ENCODE assay signal across 16 cellular contexts in the genomic region with DNA sequence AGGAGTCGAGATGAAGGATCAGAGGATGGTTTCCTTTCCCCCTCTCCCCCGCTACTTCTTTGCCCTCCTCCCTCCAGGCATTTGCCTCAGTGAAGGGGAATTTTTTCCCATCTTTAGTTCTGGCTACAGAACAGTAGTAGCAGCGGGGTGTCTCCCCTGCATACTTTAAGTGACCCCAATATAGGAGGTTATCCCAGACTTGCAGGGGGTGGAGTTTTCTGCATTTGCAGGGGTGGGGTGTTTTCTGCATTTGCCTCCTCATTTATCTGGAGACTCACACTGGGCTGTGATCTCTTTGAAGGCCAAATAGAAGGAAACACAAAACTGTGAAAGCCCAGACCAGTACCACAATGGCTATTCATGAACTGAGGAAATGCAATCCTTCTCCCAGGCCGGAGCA. TPM values are rescaled to one million over a fixed set of nuclear protein-coding genes. Genes with fewer than 3 reads are reported as not detected.
DNase-seq lines count a peak whose midpoint lies in the region; ATAC-seq and TF ChIP-seq lines count a peak whose summit lies in the region.
"Had no signal": no experiment of that assay in that cellular context is flagged by ENCODE, and none has a peak within 500 bp of the region (broad histone marks: within the 10 kb centered on the region; RNA-seq: fewer than 3 reads in every experiment).

No MANE protein-coding gene starts in this region.

- H3K36me3 ChIP-seq in left ventricle myocardium inferior (no peaks in the 10 kb centered on the region), endodermal cell (ENCODE audit: control insufficient read depth, insufficient read depth, low read length) (no peaks in the 10 kb centered on the region)
- H3K36me3 ChIP-seq: HAP-1 had no signal

- no peak for TF ChIP-seq CTCF in left ventricle myocardium inferior (IDR thresholded peaks at IDR 0.05; ENCODE audit: borderline replicate concordance)
- no peak for TF ChIP-seq CTCF in endodermal cell (conservative IDR thresholded peaks at IDR 0.05)

- H3K4me3 ChIP-seq in left ventricle myocardium inferior: no peak overlapping the region
- H3K4me3 ChIP-seq in right cardiac atrium (ENCODE audit: low read length): no peak overlapping the region
- no peak overlapping the region for H3K4me3 ChIP-seq in endodermal cell (ENCODE audit: low read length)
- H3K4me3 ChIP-seq: A549, HAP-1 had no signal

- H3K4me3 Mint-ChIP-seq in endodermal cell: no peak overlapping the region
- H3K4me3 Mint-ChIP-seq: CD4-positive, alpha-beta T cell had no signal

- H3K27me3 Mint-ChIP-seq in endodermal cell (ENCODE audit: insufficient read depth): peaks cover 10% of the 10 kb centered on the region

- DNase-seq in left ventricle myocardium inferior: no peak
- no peak for DNase-seq in right cardiac atrium
- DNase-seq in endodermal cell: peak; percentile 50
- DNase-seq in left kidney (ENCODE audit: low read depth, low spot score): peak; percentile 22
- DNase-seq in NCI-H2107 treated with DMSO at 0.1 percent for 48 hours (lab: John Stamatoyannopoulos, UW; ENCODE audit: unreplicated experiment): no peak
- no peak for DNase-seq in cerebellum (ENCODE audit: low spot score)
- DNase-seq in globus pallidus (ENCODE audit: low spot score): no peak
- DNase-seq: AML-193; Caco-2; CD4-positive, alpha-beta T cell; GDM1 had no signal

- intact Hi-C loops in left ventricle myocardium inferior (cut with micrococcal nuclease): no loop called here
- intact Hi-C loops in right cardiac atrium (cut with DNase I): no loop called here

- H3K9me3 Mint-ChIP-seq in endodermal cell: no peaks in the 10 kb centered on the region
- H3K9me3 Mint-ChIP-seq: CD4-positive, alpha-beta T cell had no signal

- H3K4me1 Mint-ChIP-seq in endodermal cell: peaks cover 2% of the 10 kb centered on the region

- H3K27ac Mint-ChIP-seq in endodermal cell: no peak overlapping the region
- H3K27ac Mint-ChIP-seq: CD4-positive, alpha-beta T cell had no signal

- no peak for ATAC-seq in right cardiac atrium
- ATAC-seq: A549, HepG2 had no signal

- H3K36me3 Mint-ChIP-seq in endodermal cell (ENCODE audit: low read depth): no peaks in the 10 kb centered on the region

- H3K9me3 ChIP-seq in left ventricle myocardium inferior (replicated peaks) (no peaks in the 10 kb centered on the region), right cardiac atrium (ENCODE audit: control insufficient read depth, low read length) (no peaks in the 10 kb centered on the region), endodermal cell (ENCODE audit: control insufficient read depth, low read length) (no peaks in the 10 kb centered on the region)
- H3K9me3 ChIP-seq: A549, Caco-2, HAP-1 had no signal

- H3K9ac ChIP-seq in endodermal cell (ENCODE audit: extremely low read depth, low read length, poor library complexity, severe bottlenecking): no peak overlapping the region

- peak overlapping the region; percentile 56 for H3K27ac ChIP-seq in left ventricle myocardium inferior (replicated peaks)
- H3K27ac ChIP-seq in right cardiac atrium (ENCODE audit: low read length): no peak overlapping the region
- H3K27ac ChIP-seq in endodermal cell (ENCODE audit: low read depth, low read length): no peak overlapping the region
- H3K27ac ChIP-seq: 22Rv1, A549, C4-2B had no signal

- peaks cover 39% of the 10 kb centered on the region for H3K4me1 ChIP-seq in left ventricle myocardium inferior
- peaks cover 2% of the 10 kb centered on the region for H3K4me1 ChIP-seq in right cardiac atrium (ENCODE audit: control insufficient read depth, insufficient read depth, low read length)
- no peaks in the 10 kb centered on the region for H3K4me1 ChIP-seq in endodermal cell (ENCODE audit: control insufficient read depth, insufficient read depth, low read length)
- H3K4me1 ChIP-seq: A549, Caco-2, HAP-1 had no signal

- WGBS in right cardiac atrium: 76% methylated on average over 4 of the region's 4 CpGs
- 82 to 83% methylated on average over 1 to 3 of the region's 4 CpGs for WGBS in endodermal cell (ENCODE audit: insufficient coverage in 1 of 2, insufficient read length in 1 of 2), 2 experiments

- H3K27me3 ChIP-seq in left ventricle myocardium inferior (ENCODE audit: low read depth): no peaks in the 10 kb centered on the region
- no peaks in the 10 kb centered on the region for H3K27me3 ChIP-seq in right cardiac atrium (ENCODE audit: control insufficient read depth, insufficient read depth)
- H3K27me3 ChIP-seq in endodermal cell (ENCODE audit: control insufficient read depth, insufficient read depth, low read length, poor library complexity, severe bottlenecking): peaks cover 5% of the 10 kb centered on the region

RNA-seq across cellular contexts. Expression of gene PTPRB, which starts 19.8 kb away (rescaled TPM):
- total RNA-seq in left ventricle myocardium inferior (38.7 TPM), right cardiac atrium (10 to 100 TPM; 26.6 to 51.8 (median 39.2) TPM), endodermal cell (under 1 TPM in 1 of 2 donors, not detected in 1; 0.22 TPM), cerebellum (8.3 TPM)
- 14.3 TPM for polyA plus RNA-seq in right cardiac atrium
- polyA plus RNA-seq in endodermal cell (2013, experiment 1 of 2): 0.25 TPM
- polyA plus RNA-seq in endodermal cell (2013, experiment 2 of 2): 0.37 TPM
- total RNA-seq: CD4-positive, alpha-beta T cell had no signal

Comparison
In these comparisons a context has a peak if more than half of its experiments do, and no peak if none do; other contexts are left out.
1. DNase-seq: peak in endodermal cell (single experiment) and left kidney (single experiment); none in left ventricle myocardium inferior (single experiment), right cardiac atrium (0 of 3), NCI-H2107 treated with DMSO at 0.1 percent for 48 hours (single experiment), cerebellum (single experiment) and globus pallidus (single experiment).